ENCODE assay signal across 1 cellular context in the genomic region with DNA sequence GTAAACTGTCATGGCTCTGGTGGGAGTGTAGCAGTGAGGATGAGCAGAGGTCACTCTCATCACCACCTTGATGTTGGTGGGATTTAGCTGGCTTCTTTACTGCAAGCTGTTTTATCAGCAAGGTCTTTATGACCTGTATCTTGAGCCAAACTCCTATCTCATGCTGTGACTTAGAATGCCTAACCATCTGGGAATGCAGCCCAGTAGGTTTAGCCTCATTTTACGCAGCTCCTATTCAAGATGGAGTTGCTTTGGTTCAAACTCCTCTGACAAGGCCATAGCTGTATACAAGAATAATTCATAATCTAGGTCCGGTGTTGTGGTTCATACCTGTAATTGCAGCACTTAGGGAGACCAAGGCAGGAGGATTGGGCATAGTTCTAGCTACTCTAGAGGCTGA.
TF ChIP-seq lines count a peak whose summit lies in the region.

No MANE protein-coding gene starts in this region.

TF ChIP-seq in IMR-90, 13 proteins besides CTCF, POLR2A, EP300 and RAD21 (continued from another document):
- TF ChIP-seq MXI1 (IDR thresholded peaks at IDR 0.05; ENCODE audit: borderline replicate concordance, low read depth, low read length) (no peak), SMC3 (IDR thresholded peaks at IDR 0.05; ENCODE audit: low read depth, low read length) (no peak), BHLHE40 (IDR thresholded peaks at IDR 0.05; ENCODE audit: low read depth, low read length) (no peak), FOS (IDR thresholded peaks at IDR 0.05; ENCODE audit: low read depth, low read length) (no peak)
- TF ChIP-seq, protein P1, sequence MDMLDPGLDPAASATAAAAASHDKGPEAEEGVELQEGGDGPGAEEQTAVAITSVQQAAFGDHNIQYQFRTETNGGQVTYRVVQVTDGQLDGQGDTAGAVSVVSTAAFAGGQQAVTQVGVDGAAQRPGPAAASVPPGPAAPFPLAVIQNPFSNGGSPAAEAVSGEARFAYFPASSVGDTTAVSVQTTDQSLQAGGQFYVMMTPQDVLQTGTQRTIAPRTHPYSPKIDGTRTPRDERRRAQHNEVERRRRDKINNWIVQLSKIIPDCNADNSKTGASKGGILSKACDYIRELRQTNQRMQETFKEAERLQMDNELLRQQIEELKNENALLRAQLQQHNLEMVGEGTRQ (IDR thresholded peaks at IDR 0.05; ENCODE audit: low read depth, low read length) = no peak
TF ChIP-seq in IMR-90: peak in this region for 0.
